2 cellular contexts compared by ENCODE assay signal in the genomic region with DNA sequence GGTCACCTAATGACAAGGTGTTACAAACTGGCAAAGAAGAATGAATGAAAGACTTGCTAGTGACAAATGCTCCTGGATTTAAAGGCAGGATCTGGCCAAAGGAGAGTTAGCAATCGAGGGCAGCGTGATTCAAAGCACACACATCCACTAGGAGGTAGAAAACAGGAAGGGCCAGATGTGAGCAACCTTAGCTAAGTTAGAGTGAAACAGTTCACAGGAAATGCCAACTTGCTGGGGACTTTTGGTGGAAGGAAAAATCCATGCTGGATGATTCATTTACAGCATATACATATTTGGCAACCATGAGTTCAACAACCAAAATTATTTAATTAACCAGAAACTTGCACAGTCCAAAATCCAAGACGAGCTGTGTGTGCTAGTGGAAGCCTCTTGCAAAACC.
TF ChIP-seq lines count a peak whose summit lies in the region.

No MANE protein-coding gene starts in this region.

TF ChIP-seq in endothelial cell of umbilical vein, 7 proteins besides CTCF, POLR2A, EP300 and RAD21 (continued from another document):
- TF ChIP-seq GATA2 (IDR thresholded peaks at IDR 0.05; ENCODE audit: insufficient read depth, insufficient read length, low read depth, low read length): peak; percentile 13

TF ChIP-seq in WTC11, 78 proteins besides CTCF, POLR2A, EP300 and RAD21 (continued from another document):
- TF ChIP-seq, protein P1, sequence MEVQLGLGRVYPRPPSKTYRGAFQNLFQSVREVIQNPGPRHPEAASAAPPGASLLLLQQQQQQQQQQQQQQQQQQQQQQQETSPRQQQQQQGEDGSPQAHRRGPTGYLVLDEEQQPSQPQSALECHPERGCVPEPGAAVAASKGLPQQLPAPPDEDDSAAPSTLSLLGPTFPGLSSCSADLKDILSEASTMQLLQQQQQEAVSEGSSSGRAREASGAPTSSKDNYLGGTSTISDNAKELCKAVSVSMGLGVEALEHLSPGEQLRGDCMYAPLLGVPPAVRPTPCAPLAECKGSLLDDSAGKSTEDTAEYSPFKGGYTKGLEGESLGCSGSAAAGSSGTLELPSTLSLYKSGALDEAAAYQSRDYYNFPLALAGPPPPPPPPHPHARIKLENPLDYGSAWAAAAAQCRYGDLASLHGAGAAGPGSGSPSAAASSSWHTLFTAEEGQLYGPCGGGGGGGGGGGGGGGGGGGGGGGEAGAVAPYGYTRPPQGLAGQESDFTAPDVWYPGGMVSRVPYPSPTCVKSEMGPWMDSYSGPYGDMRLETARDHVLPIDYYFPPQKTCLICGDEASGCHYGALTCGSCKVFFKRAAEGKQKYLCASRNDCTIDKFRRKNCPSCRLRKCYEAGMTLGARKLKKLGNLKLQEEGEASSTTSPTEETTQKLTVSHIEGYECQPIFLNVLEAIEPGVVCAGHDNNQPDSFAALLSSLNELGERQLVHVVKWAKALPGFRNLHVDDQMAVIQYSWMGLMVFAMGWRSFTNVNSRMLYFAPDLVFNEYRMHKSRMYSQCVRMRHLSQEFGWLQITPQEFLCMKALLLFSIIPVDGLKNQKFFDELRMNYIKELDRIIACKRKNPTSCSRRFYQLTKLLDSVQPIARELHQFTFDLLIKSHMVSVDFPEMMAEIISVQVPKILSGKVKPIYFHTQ (CRISPR knock-in tag; IDR thresholded peaks at IDR 0.05): no peak
- TF ChIP-seq NFE2L1 (CRISPR knock-in tag; IDR thresholded peaks at IDR 0.05) (no peak), PRRX2 (CRISPR knock-in tag; IDR thresholded peaks at IDR 0.05) (no peak), FOXK1 (CRISPR knock-in tag; IDR thresholded peaks at IDR 0.05) (no peak), KAT7 (CRISPR knock-in tag; IDR thresholded peaks at IDR 0.05; ENCODE audit: borderline replicate concordance) (no peak), ERG (CRISPR knock-in tag; IDR thresholded peaks at IDR 0.05) (no peak), ZNF138 (CRISPR knock-in tag; conservative IDR thresholded peaks at IDR 0.05) (no peak), ZNF263 (CRISPR knock-in tag; IDR thresholded peaks at IDR 0.05; ENCODE audit: low read depth) (no peak)
